Comparison of ENCODE assay signal across 26 cellular contexts in the genomic region with DNA sequence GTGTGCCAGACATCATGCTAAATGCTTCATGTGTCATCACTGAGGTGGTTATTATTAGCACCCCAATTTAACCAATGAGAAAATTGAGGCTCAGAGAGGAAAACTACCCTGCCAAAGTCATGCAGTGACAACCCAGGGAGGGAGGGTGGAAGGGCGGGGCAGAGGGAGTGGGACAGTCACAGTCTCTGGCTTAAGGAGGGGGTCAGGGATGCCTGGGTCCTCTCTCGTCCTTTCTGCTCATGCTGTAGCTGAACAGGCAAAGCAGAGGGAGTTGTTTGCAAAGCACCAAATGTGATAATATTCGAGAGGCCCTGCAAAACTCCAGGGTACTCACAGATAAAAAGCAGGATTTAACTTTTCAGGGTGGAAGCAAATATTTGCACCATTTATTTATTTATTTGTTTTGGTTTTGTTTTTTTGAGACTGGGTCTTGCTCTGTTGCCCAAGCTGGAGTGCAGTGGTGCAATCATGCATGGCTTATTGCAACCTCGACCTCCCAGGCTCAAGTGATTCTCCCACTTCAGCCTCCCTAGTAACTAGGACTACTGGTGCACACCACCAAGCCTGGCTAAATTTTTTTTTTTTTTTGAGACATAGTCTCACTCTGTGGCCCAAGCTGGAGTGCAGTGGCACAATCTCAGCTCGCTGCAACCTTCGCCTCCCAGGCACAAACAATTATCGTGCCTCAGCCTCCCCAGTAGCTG.
"Had no signal": no experiment of that assay in that cellular context is flagged by ENCODE, and none has a peak within 500 bp of the region (broad histone marks: within the 10 kb centered on the region; RNA-seq: fewer than 3 reads in every experiment).

No MANE protein-coding gene starts in this region.

- H3K27ac ChIP-seq: body of pancreas, breast epithelium, SJCRH30, SK-N-MC had no signal

- ATAC-seq: activated CD8-positive, alpha-beta memory T cell treated with anti-CD3 and anti-CD28 coated beads, Interleukin-2, amount 10 ng/mL, durations not matched to agents 7 days and 5 days; activated T-cell treated with anti-CD3 and anti-CD28 coated beads, Interleukin-2, amount 50 U/mL, for 72 hours; activated T-helper 17 cell treated with anti-CD3 and anti-CD28 coated beads, Interleukin-2, amount 50 U/mL, for 72 hours; body of pancreas; Panc1 had no signal

- H3K4me3 ChIP-seq: body of pancreas, breast epithelium, SJCRH30, SK-N-MC had no signal

- H3K36me3 ChIP-seq: breast epithelium, SJCRH30 had no signal

- H3K4me3 Mint-ChIP-seq: activated CD4-positive, alpha-beta T cell treated with anti-CD3 and anti-CD28 coated beads, Interleukin-2, amount 10 ng/mL, durations not matched to agents 24 days and 14 days; activated CD8-positive, alpha-beta memory T cell treated with anti-CD3 and anti-CD28 coated beads, Interleukin-2, amount 10 ng/mL, durations not matched to agents 7 days and 5 days; activated naive CD8-positive, alpha-beta T cell treated with anti-CD3 and anti-CD28 coated beads for 36 hours; activated T-cell treated with anti-CD3 and anti-CD28 coated beads, Interleukin-2, amount 50 U/mL, for 72 hours; activated T-helper 17 cell treated with anti-CD3 and anti-CD28 coated beads, Interleukin-2, amount 50 U/mL, for 72 hours; T-helper 2 cell treated with Interferon-gamma antibody and Interleukin-4, amounts not matched to agents 5 μg/mL and 100 μg/mL, for 36 hours had no signal

- H3K4me1 ChIP-seq: body of pancreas, breast epithelium, SJCRH30 had no signal

- H3K27me3 Mint-ChIP-seq: activated CD4-positive, alpha-beta T cell treated with anti-CD3 and anti-CD28 coated beads, Interleukin-2, amount 10 ng/mL, durations not matched to agents 24 days and 14 days; activated CD8-positive, alpha-beta memory T cell treated with anti-CD3 and anti-CD28 coated beads, Interleukin-2, amount 10 ng/mL, durations not matched to agents 7 days and 5 days; activated naive CD8-positive, alpha-beta T cell treated with anti-CD3 and anti-CD28 coated beads for 36 hours had no signal

- H3K27ac Mint-ChIP-seq: activated CD4-positive, alpha-beta T cell treated with anti-CD3 and anti-CD28 coated beads, Interleukin-2, amount 10 ng/mL, durations not matched to agents 24 days and 14 days; activated CD8-positive, alpha-beta memory T cell treated with anti-CD3 and anti-CD28 coated beads, Interleukin-2, amount 10 ng/mL, durations not matched to agents 7 days and 5 days; activated naive CD8-positive, alpha-beta T cell treated with anti-CD3 and anti-CD28 coated beads for 36 hours; activated T-cell treated with anti-CD3 and anti-CD28 coated beads, Interleukin-2, amount 50 U/mL, for 72 hours; activated T-helper 17 cell treated with anti-CD3 and anti-CD28 coated beads, Interleukin-2, amount 50 U/mL, for 72 hours; T-helper 2 cell treated with Interferon-gamma antibody and Interleukin-4, amounts not matched to agents 5 μg/mL and 100 μg/mL, for 36 hours had no signal

- H3K9me3 Mint-ChIP-seq: activated CD4-positive, alpha-beta T cell treated with anti-CD3 and anti-CD28 coated beads, Interleukin-2, amount 10 ng/mL, durations not matched to agents 24 days and 14 days; activated naive CD8-positive, alpha-beta T cell treated with anti-CD3 and anti-CD28 coated beads for 36 hours; activated T-cell treated with anti-CD3 and anti-CD28 coated beads, Interleukin-2, amount 50 U/mL, for 72 hours; activated T-helper 17 cell treated with anti-CD3 and anti-CD28 coated beads, Interleukin-2, amount 50 U/mL, for 72 hours; T-helper 2 cell treated with Interferon-gamma antibody and Interleukin-4, amounts not matched to agents 5 μg/mL and 100 μg/mL, for 36 hours had no signal

- H3K36me3 Mint-ChIP-seq: activated CD8-positive, alpha-beta memory T cell treated with anti-CD3 and anti-CD28 coated beads, Interleukin-2, amount 10 ng/mL, durations not matched to agents 7 days and 5 days; activated naive CD8-positive, alpha-beta T cell treated with anti-CD3 and anti-CD28 coated beads for 36 hours had no signal

- DNase-seq: activated CD4-positive, alpha-beta T cell treated with anti-CD3 and anti-CD28 coated beads, Interleukin-2, amount 10 ng/mL, durations not matched to agents 24 days and 14 days; activated CD4-positive, alpha-beta T cell treated with anti-CD3 and anti-CD28 coated beads, Interleukin-2, amount 50 U/mL, for 4 hours; activated CD8-positive, alpha-beta memory T cell treated with anti-CD3 and anti-CD28 coated beads, Interleukin-2, amount 10 ng/mL, durations not matched to agents 7 days and 5 days; activated effector memory CD4-positive, alpha-beta T cell treated with anti-CD3 and anti-CD28 coated beads, Interleukin-2, amount 50 U/mL, for 16 hours; activated naive CD4-positive, alpha-beta T cell; activated naive CD4-positive, alpha-beta T cell treated with anti-CD3 and anti-CD28 coated beads, Interleukin-2, amount 50 U/mL, for 16 hours; activated naive CD8-positive, alpha-beta T cell treated with anti-CD3 and anti-CD28 coated beads for 36 hours; activated T-cell treated with anti-CD3 and anti-CD28 coated beads, Interleukin-2, amount 50 U/mL, for 1 hour; activated T-cell treated with anti-CD3 and anti-CD28 coated beads, Interleukin-2, amount 50 U/mL, for 72 hours; amniotic stem cell; body of pancreas; Karpas-422; KBM-7; NCI-H1105 treated with DMSO at 0.1 percent for 48 hours; NCI-H1436; NCI-H1694 treated with DMSO at 0.1 percent for 48 hours; NCI-H2029; NCI-H345; NCI-H524 treated with DMSO at 0.1 percent for 48 hours; SHP77; SJCRH30 had no signal

- H3K4me1 Mint-ChIP-seq: activated CD4-positive, alpha-beta T cell treated with anti-CD3 and anti-CD28 coated beads, Interleukin-2, amount 10 ng/mL, durations not matched to agents 24 days and 14 days; activated CD8-positive, alpha-beta memory T cell treated with anti-CD3 and anti-CD28 coated beads, Interleukin-2, amount 10 ng/mL, durations not matched to agents 7 days and 5 days; activated naive CD8-positive, alpha-beta T cell treated with anti-CD3 and anti-CD28 coated beads for 36 hours; activated T-helper 17 cell treated with anti-CD3 and anti-CD28 coated beads, Interleukin-2, amount 50 U/mL, for 72 hours had no signal

- H3K9me3 ChIP-seq: body of pancreas, SJCRH30 had no signal

- H3K27me3 ChIP-seq: body of pancreas, breast epithelium, SJCRH30 had no signal
